ENCODE assay signal across 8 cellular contexts in the genomic region with DNA sequence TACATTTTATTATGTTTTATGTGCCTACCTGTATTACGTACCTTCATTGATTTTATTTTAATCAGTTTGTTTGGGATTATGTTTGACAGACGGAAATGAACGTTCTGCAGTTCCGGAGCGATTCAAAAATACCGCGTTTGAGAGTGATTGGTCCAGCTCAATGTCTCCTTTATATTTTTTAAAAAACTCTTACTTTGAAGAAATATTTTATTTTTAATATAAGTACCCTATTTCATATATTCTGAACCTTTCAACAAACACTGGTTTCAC.
DNase-seq lines count a peak whose midpoint lies in the region; TF ChIP-seq lines count a peak whose summit lies in the region.

No MANE protein-coding gene starts in this region.

- H3K27me3 Mint-ChIP-seq in chondrocyte (ENCODE audit: low read depth), result no peaks in the 10 kb centered on the region

- H2BK12ac ChIP-seq in mesenchymal stem cell (ENCODE audit: low read length in 2 of 2), result no peak overlapping the region

- H3K27ac ChIP-seq in mesenchymal stem cell (ENCODE audit: low read length, poor library complexity, severe bottlenecking), result no peak overlapping the region
- peak overlapping the region; percentile 65 for H3K27ac ChIP-seq in vagina

- no peaks in the 10 kb centered on the region for H3K36me3 ChIP-seq in mesenchymal stem cell (ENCODE audit: control insufficient read depth in 1 of 2, insufficient read depth in 2 of 2, low read depth in 1 of 2, low read length in 2 of 2)
- no peaks in the 10 kb centered on the region for H3K36me3 ChIP-seq in vagina

- DNase-seq in NCI-H1092 treated with DMSO at 0.1 percent for 48 hours (lab: John Stamatoyannopoulos, UW) (peak; percentile 89), NCI-H1092 (lab: John Stamatoyannopoulos, UW) (no peak), NCI-H345 treated with DMSO at 0.1 percent for 48 hours (lab: John Stamatoyannopoulos, UW; ENCODE audit: unreplicated experiment) (peak; percentile 95), chondrocyte (ENCODE audit: low spot score) (no peak), mesenchymal stem cell (no peak), vagina (ENCODE audit: extremely low spot score in 2 of 2) (no peak), islet precursor cell (no peak), iPS-NIHi11 (ENCODE audit: low spot score) (no peak)

- no peak overlapping the region for H2BK120ac ChIP-seq in mesenchymal stem cell (ENCODE audit: low read depth, low read length)

- H3K4me1 Mint-ChIP-seq in chondrocyte (ENCODE audit: low read depth), result peaks cover 26% of the 10 kb centered on the region

- H3K27me3 ChIP-seq in mesenchymal stem cell (ENCODE audit: control insufficient read depth in 1 of 2, insufficient read depth in 1 of 2, low read length in 2 of 2), result peaks cover 0 to 61% of the 10 kb centered on the region in 2 experiments
- H3K27me3 ChIP-seq in vagina, result no peaks in the 10 kb centered on the region

- H3K4me3 ChIP-seq in mesenchymal stem cell (ENCODE audit: insufficient read depth in 1 of 2, low read depth in 1 of 2, low read length in 2 of 2), result peak overlapping the region in 1 of 2 experiments; percentile 84
- H3K4me3 ChIP-seq in vagina, result peak overlapping the region; percentile 43 to 51

- H3K14ac ChIP-seq in mesenchymal stem cell (ENCODE audit: low read length in 2 of 2), result no peak overlapping the region

- H3K4me1 ChIP-seq in mesenchymal stem cell (ENCODE audit: control insufficient read depth, insufficient read depth, low read depth, low read length) (peaks cover 7% of the 10 kb centered on the region), vagina (no peaks in the 10 kb centered on the region)

- H3K9me3 Mint-ChIP-seq in chondrocyte (ENCODE audit: low read depth), result no peaks in the 10 kb centered on the region

- intact Hi-C loops in vagina (cut with DNase I), result no loop called here

- TF ChIP-seq CTCF in chondrocyte (IDR thresholded peaks at IDR 0.05) (no peak), vagina (IDR thresholded peaks at IDR 0.05) (no peak)

- H3K4ac ChIP-seq in mesenchymal stem cell (ENCODE audit: low read depth in 1 of 2, low read length in 2 of 2), result no peak overlapping the region

- TF ChIP-seq POLR2A in vagina (IDR thresholded peaks at IDR 0.05), result no peak

- peak overlapping the region; percentile 98 for H3K4me2 ChIP-seq in mesenchymal stem cell (ENCODE audit: low read length, poor library complexity, severe bottlenecking)

- peak overlapping the region; percentile 81 for H3K4me3 Mint-ChIP-seq in chondrocyte (ENCODE audit: unreplicated experiment)

- no peak overlapping the region for H2AK5ac ChIP-seq in mesenchymal stem cell (ENCODE audit: low read length, severe bottlenecking)

- H3K9ac ChIP-seq in mesenchymal stem cell (ENCODE audit: low read length), result no peak overlapping the region

- no peak overlapping the region for H3K18ac ChIP-seq in mesenchymal stem cell (ENCODE audit: low read depth in 1 of 2, low read length in 2 of 2)

- WGBS in mesenchymal stem cell, result no CpG with 5 or more reads among the region's 7 CpGs

- H2AFZ ChIP-seq in mesenchymal stem cell (ENCODE audit: low read depth, low read length), result no peak overlapping the region

- no peak overlapping the region for H4K8ac ChIP-seq in mesenchymal stem cell (ENCODE audit: low read length)

- no peaks in the 10 kb centered on the region for H3K9me3 ChIP-seq in mesenchymal stem cell (ENCODE audit: control insufficient read depth, low read length)
- no peaks in the 10 kb centered on the region for H3K9me3 ChIP-seq in vagina

- peaks cover 2% of the 10 kb centered on the region for H3K79me1 ChIP-seq in mesenchymal stem cell (replicated peaks; ENCODE audit: low read length, poor library complexity, severe bottlenecking)

- peak overlapping the region; percentile 93 for H3K27ac Mint-ChIP-seq in chondrocyte (ENCODE audit: unreplicated experiment)

- no peak overlapping the region for H3K23ac ChIP-seq in mesenchymal stem cell (ENCODE audit: low read length in 2 of 2)

- H3K36me3 Mint-ChIP-seq in chondrocyte (ENCODE audit: low read depth), result no peaks in the 10 kb centered on the region

- H2BK15ac ChIP-seq in mesenchymal stem cell (ENCODE audit: low read depth, poor library complexity, severe bottlenecking), result no peak overlapping the region

- H2BK5ac ChIP-seq in mesenchymal stem cell (ENCODE audit: low read depth, low read length, poor library complexity, severe bottlenecking), result no peak overlapping the region

- H4K91ac ChIP-seq in mesenchymal stem cell (ENCODE audit: low read length), result no peak overlapping the region

Comparison
In these comparisons a context has a peak if more than half of its experiments do, and no peak if none do; other contexts are left out.
1. DNase-seq: peak in NCI-H1092 treated with DMSO at 0.1 percent for 48 hours (single experiment) and NCI-H345 treated with DMSO at 0.1 percent for 48 hours (single experiment); none in NCI-H1092 (single experiment), chondrocyte (single experiment), mesenchymal stem cell (single experiment), vagina (0 of 2), islet precursor cell (single experiment) and iPS-NIHi11 (single experiment).